In genomic region chr20:58312836-58313235, GRCh38 we compare ENCODE assay signal across 2 cellular contexts.
A peak's percentile ranks its signal among the peaks of the same experiment; 100 is the strongest.
TF ChIP-seq lines count a peak whose summit lies in the region.

No MANE protein-coding gene starts in this region.

TF ChIP-seq in GM12878, 131 proteins besides CTCF, POLR2A, EP300 and RAD21:
- TF ChIP-seq POLR2AphosphoS5 (IDR thresholded peaks at IDR 0.05; ENCODE audit: low read length) (0 out of 2 replicates have a peak, but pooled peaks have one; percentile 26), NBN (IDR thresholded peaks at IDR 0.05) (no peak)

TF ChIP-seq in WTC11, 78 proteins besides CTCF, POLR2A, EP300 and RAD21:
- TF ChIP-seq ZNF532 (CRISPR knock-in tag; IDR thresholded peaks at IDR 0.05; ENCODE audit: borderline replicate concordance) (no peak), ZNF138 (CRISPR knock-in tag; conservative IDR thresholded peaks at IDR 0.05) (no peak), ZNF121 (CRISPR knock-in tag; IDR thresholded peaks at IDR 0.05) (no peak)
